In genomic region chr14:52266782-52267181, GRCh38 we compare ENCODE assay signal across 10 cellular contexts. TPM values are rescaled to one million over a fixed set of nuclear protein-coding genes. Genes with fewer than 3 reads are reported as not detected.
A peak's percentile ranks its signal among the peaks of the same experiment; 100 is the strongest.
DNase-seq lines count a peak whose midpoint lies in the region; ATAC-seq and TF ChIP-seq lines count a peak whose summit lies in the region.
"Had no signal": no experiment of that assay in that cellular context is flagged by ENCODE, and none has a peak within 500 bp of the region (broad histone marks: within the 10 kb centered on the region; RNA-seq: fewer than 3 reads in every experiment).

No MANE protein-coding gene starts in this region.

- 66% methylated on average over 4 of the region's 5 CpGs for WGBS in mammary epithelial cell (ENCODE audit: low coverage, missing lambda C conversion rate)

- H3K9me3 Mint-ChIP-seq in natural killer cell: no peaks in the 10 kb centered on the region

- in situ Hi-C loops in mammary epithelial cell (cut with MboI; ENCODE audit: low sequenced_read_pairs in 2 of 2): no loop called here

- H2AFZ ChIP-seq in mammary epithelial cell (ENCODE audit: low read depth, low read length): no peak overlapping the region

- H3K79me2 ChIP-seq in mammary epithelial cell (ENCODE audit: insufficient read depth, low read length): no peaks in the 10 kb centered on the region

- dilution Hi-C loops in mammary epithelial cell (cut with HindIII; ENCODE audit: low sequenced_read_pairs): no loop called here

- no peak overlapping the region for H3K4me2 ChIP-seq in mammary epithelial cell (ENCODE audit: insufficient read depth, low read depth, low read length)

- DNase-seq in AG08395 (ENCODE audit: low spot score): peak; percentile 35
- DNase-seq in H4 (ENCODE audit: low spot score): peak; percentile 18
- DNase-seq in mammary epithelial cell: peak; percentile 30
- no peak for DNase-seq in natural killer cell
- DNase-seq in cerebellum (ENCODE audit: low spot score): no peak
- no peak for DNase-seq in dermis blood vessel endothelial cell
- DNase-seq in NAMALWA (ENCODE audit: low spot score): no peak
- DNase-seq: NCI-H146 had no signal

- peak overlapping the region; percentile 99 for H3K4me3 Mint-ChIP-seq in natural killer cell

- no peak for TF ChIP-seq CTCF in mammary epithelial cell (conservative IDR thresholded peaks at IDR 0.05 in 1 of 2, IDR thresholded peaks at IDR 0.05 in 1 of 2; ENCODE audit: extremely low read depth in 1 of 2, insufficient read depth in 1 of 2, low read depth in 1 of 2, low read length in 2 of 2)
- TF ChIP-seq CTCF in natural killer cell (IDR thresholded peaks at IDR 0.05): no peak

- H3K27ac Mint-ChIP-seq in natural killer cell: peak overlapping the region; percentile 95 to 100

- no peaks in the 10 kb centered on the region for H3K36me3 ChIP-seq in mammary epithelial cell (ENCODE audit: insufficient read depth, low read length)

- H3K36me3 Mint-ChIP-seq in natural killer cell: peaks cover 23% of the 10 kb centered on the region

- intact Hi-C loops in mammary epithelial cell (cut with micrococcal nuclease): no loop called here
- intact Hi-C loops in natural killer cell (cut with micrococcal nuclease): loop anchor here (1.0 to 5.0 kb wide), 4 partner anchors 18 to 198 kb away; partner anchors contain the start of gene NID2

- H3K9me3 ChIP-seq in mammary epithelial cell (replicated peaks; ENCODE audit: insufficient read depth, low read length): no peaks in the 10 kb centered on the region

- no peaks in the 10 kb centered on the region for H4K20me1 ChIP-seq in mammary epithelial cell (ENCODE audit: insufficient read depth, low read length)

- H3K27ac ChIP-seq in mammary epithelial cell (ENCODE audit: insufficient read depth, low read depth, low read length): no peak overlapping the region

- peaks cover 60 to 75% of the 10 kb centered on the region in 2 donors for H3K4me1 Mint-ChIP-seq in natural killer cell

- no peaks in the 10 kb centered on the region for H3K27me3 Mint-ChIP-seq in natural killer cell (ENCODE audit: low read depth in 2 of 2)

- H3K4me3 ChIP-seq in mammary epithelial cell (replicated peaks in 1 of 3; ENCODE audit: insufficient read depth in 1 of 3, low read depth in 2 of 3, low read length in 3 of 3): no peak overlapping the region

- CTCF ChIA-PET in mammary epithelial cell (lab: Charles Lee; ENCODE audit: low non-redundant PET): no interaction called here

- peaks cover 6% of the 10 kb centered on the region for H3K4me1 ChIP-seq in mammary epithelial cell (ENCODE audit: insufficient read depth, low read length)

- peaks cover 23% of the 10 kb centered on the region for H3K27me3 ChIP-seq in mammary epithelial cell (ENCODE audit: insufficient read depth, low read length)

- no peak for ATAC-seq in natural killer cell
- ATAC-seq in GM21526 (IDR thresholded peaks at IDR 0.05; ENCODE audit: low FRiP score, unreplicated experiment): no peak

- no peak overlapping the region for H3K9ac ChIP-seq in mammary epithelial cell (ENCODE audit: insufficient read depth, low read length)

- BruUV-seq in mammary epithelial cell (replicated peaks; lab: Mats Ljungman, UMichigan): no TSS peak

RNA-seq across cellular contexts. Expression of gene PTGDR, which starts 0.7 kb away (rescaled TPM):
- not detected in 2 replicates for total RNA-seq in H4 (2014; rRNA removed; shearing (Covaris generic))
- total RNA-seq in mammary epithelial cell (not detected), natural killer cell (100 to 1,000 TPM; 106 to 140 (median 112) TPM), cerebellum (0.36 TPM), dermis blood vessel endothelial cell (not detected in 2 replicates)
- not detected for polyA plus RNA-seq in mammary epithelial cell
- not detected for polyA minus RNA-seq in mammary epithelial cell
- total RNA-seq: smooth muscle cell had no signal
- polyA plus RNA-seq: smooth muscle cell had no signal

RNA-seq across cellular contexts. Expression of gene PTGER2, which starts 47.3 kb away (rescaled TPM):
- 3.7 and 5.7 TPM in 2 replicates for total RNA-seq in H4 (2014; rRNA removed; shearing (Covaris generic))
- total RNA-seq in mammary epithelial cell: 1 to 10 TPM in 1 of 2 donors, under 1 TPM in 1; 0.49 to 2.8 TPM
- 4.2 TPM for polyA plus RNA-seq in mammary epithelial cell
- polyA minus RNA-seq in mammary epithelial cell: 2.6 TPM
- total RNA-seq in natural killer cell: 10 to 100 TPM; 55.3 to 67.9 (median 60.6) TPM
- 0.45 TPM for total RNA-seq in cerebellum
- total RNA-seq in dermis blood vessel endothelial cell: 0.14 and 0.34 TPM in 2 replicates

Comparison
In these comparisons a context has a peak if more than half of its experiments do, and no peak if none do; other contexts are left out.
1. DNase-seq: peak in AG08395 (single experiment), H4 (single experiment) and mammary epithelial cell (single experiment); none in natural killer cell (single experiment), cerebellum (single experiment), dermis blood vessel endothelial cell (single experiment) and NAMALWA (single experiment).
2. RNA of gene PTGDR, which starts 0.7 kb away (total RNA-seq): 106 to 140 TPM in natural killer cell; 0.36 TPM in cerebellum (single experiment), not detected in H4, not detected in mammary epithelial cell and not detected in dermis blood vessel endothelial cell; every median in the first group is over 10 times any median in the second.